In the genomic region with DNA sequence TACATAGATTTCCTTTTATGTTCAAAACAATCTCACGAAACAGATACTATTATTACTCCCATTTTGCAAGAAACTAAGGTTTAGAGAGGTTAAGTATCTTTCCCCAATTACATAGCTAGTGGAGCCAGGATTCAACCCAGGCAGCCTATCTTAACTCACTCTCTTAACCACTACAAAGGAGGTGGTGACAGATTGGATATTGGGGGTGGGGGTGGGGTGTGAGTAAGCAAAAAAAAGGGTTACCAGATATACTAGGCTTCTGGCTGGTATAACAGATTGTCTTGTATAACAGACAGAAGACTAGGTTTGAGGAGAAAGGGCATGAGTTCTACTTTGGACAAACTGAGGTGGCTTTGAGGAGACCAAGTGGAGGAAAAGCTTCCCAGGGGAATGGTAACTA, we compare ENCODE assay signal across 12 cellular contexts. TPM values are rescaled to one million over a fixed set of nuclear protein-coding genes. Genes with fewer than 3 reads are reported as not detected.
A peak's percentile ranks its signal among the peaks of the same experiment; 100 is the strongest.
DNase-seq lines count a peak whose midpoint lies in the region; ATAC-seq, FAIRE-seq and TF ChIP-seq lines count a peak whose summit lies in the region.
"Had no signal": no experiment of that assay in that cellular context is flagged by ENCODE, and none has a peak within 500 bp of the region (broad histone marks: within the 10 kb centered on the region; RNA-seq: fewer than 3 reads in every experiment).

No MANE protein-coding gene starts in this region.

- H3K9ac ChIP-seq in SK-N-MC (ENCODE audit: insufficient read length) (no peak overlapping the region), endodermal cell (ENCODE audit: extremely low read depth, low read length, poor library complexity, severe bottlenecking) (peak overlapping the region; percentile 11)

- no peak for TF ChIP-seq CTCF in endodermal cell (conservative IDR thresholded peaks at IDR 0.05)

- no peak for FAIRE-seq in HTR-8/SVneo (lab: Jason Lieb, UNC)

- H3K4me3 ChIP-seq in SK-N-MC (no peak overlapping the region), endodermal cell (ENCODE audit: low read length) (peak overlapping the region; percentile 74)
- H3K4me3 ChIP-seq: SJCRH30 had no signal

- H3K27me3 ChIP-seq in endodermal cell (ENCODE audit: control insufficient read depth, insufficient read depth, low read length, poor library complexity, severe bottlenecking) = no peaks in the 10 kb centered on the region
- H3K27me3 ChIP-seq: heart right ventricle, SJCRH30 had no signal

- H3K4me1 ChIP-seq in endodermal cell (ENCODE audit: control insufficient read depth, insufficient read depth, low read length) = peaks cover 15% of the 10 kb centered on the region

- no peak for ATAC-seq in stimulated activated naive B cell treated with anti-CD40 and anti-IgM and Interleukin-4, amounts not matched to agents 10 μg/mL and 1 μg/mL and 100 μg/mL, for 72 hours (replicated peaks)
- ATAC-seq in GM18511 (IDR thresholded peaks at IDR 0.05; ENCODE audit: unreplicated experiment) = no peak
- ATAC-seq: heart right ventricle had no signal

- H3K36me3 ChIP-seq in SK-N-MC (ENCODE audit: insufficient read depth, low read length) = peaks cover 38% of the 10 kb centered on the region
- peaks cover 26% of the 10 kb centered on the region for H3K36me3 ChIP-seq in endodermal cell (ENCODE audit: control insufficient read depth, insufficient read depth, low read length)

- H3K27me3 Mint-ChIP-seq in activated naive CD4-positive, alpha-beta T cell treated with anti-CD3 and anti-CD28 coated beads, Interleukin-2, amount 10 ng/mL, durations not matched to agents 7 days and 5 days = peaks cover 8% of the 10 kb centered on the region
- no peaks in the 10 kb centered on the region for H3K27me3 Mint-ChIP-seq in endodermal cell (ENCODE audit: insufficient read depth)
- H3K27me3 Mint-ChIP-seq in stimulated activated naive B cell treated with anti-CD40 and anti-IgM and Interleukin-4, amounts not matched to agents 10 μg/mL and 1 μg/mL and 100 μg/mL, for 72 hours = no peaks in the 10 kb centered on the region

- DNase-seq in activated naive CD4-positive, alpha-beta T cell treated with anti-CD3 and anti-CD28 coated beads, Interleukin-2, amount 10 ng/mL, durations not matched to agents 7 days and 5 days = no peak
- no peak for DNase-seq in activated naive CD4-positive, alpha-beta T cell treated with anti-CD3 and anti-CD28 coated beads, Interleukin-2, amount 50 U/mL, for 16 hours
- DNase-seq in SK-N-MC (ENCODE audit: low read depth, low spot score) = no peak
- no peak for DNase-seq in endodermal cell
- DNase-seq in stimulated activated naive B cell treated with anti-CD40 and anti-IgM and Interleukin-4, amounts not matched to agents 10 μg/mL and 1 μg/mL and 100 μg/mL, for 72 hours = no peak
- no peak for DNase-seq in NCI-H2029 (lab: John Stamatoyannopoulos, UW)
- no peak for DNase-seq in HTR-8/SVneo (ENCODE audit: insufficient read length, low spot score)
- DNase-seq: C1 segment of cervical spinal cord; heart right ventricle; SJCRH30; stimulated activated CD4-positive, alpha-beta T cell treated with anti-CD3 and anti-CD28 coated beads, Interleukin-12 subunit alpha, Interleukin-12 subunit beta, amount 100 ng/mL, for 4 hours had no signal

- WGBS in endodermal cell (ENCODE audit: insufficient coverage in 1 of 2, insufficient read length in 1 of 2), 2 experiments = 94% methylated on average over 1 of the region's 1 CpG; no CpG with 5 or more reads in 1 of the 2 experiments

- H3K36me3 Mint-ChIP-seq in activated naive CD4-positive, alpha-beta T cell treated with anti-CD3 and anti-CD28 coated beads, Interleukin-2, amount 10 ng/mL, durations not matched to agents 7 days and 5 days = peaks cover 28% of the 10 kb centered on the region
- peaks cover 22% of the 10 kb centered on the region for H3K36me3 Mint-ChIP-seq in endodermal cell (ENCODE audit: low read depth)
- H3K36me3 Mint-ChIP-seq in stimulated activated naive B cell treated with anti-CD40 and anti-IgM and Interleukin-4, amounts not matched to agents 10 μg/mL and 1 μg/mL and 100 μg/mL, for 72 hours = peaks cover 23 to 31% of the 10 kb centered on the region in 2 donors

- no peak overlapping the region for H3K27ac Mint-ChIP-seq in activated naive CD4-positive, alpha-beta T cell treated with anti-CD3 and anti-CD28 coated beads, Interleukin-2, amount 10 ng/mL, durations not matched to agents 7 days and 5 days
- H3K27ac Mint-ChIP-seq in endodermal cell = no peak overlapping the region
- no peak overlapping the region for H3K27ac Mint-ChIP-seq in stimulated activated naive B cell treated with anti-CD40 and anti-IgM and Interleukin-4, amounts not matched to agents 10 μg/mL and 1 μg/mL and 100 μg/mL, for 72 hours

- peaks cover 68% of the 10 kb centered on the region for H3K4me1 Mint-ChIP-seq in activated naive CD4-positive, alpha-beta T cell treated with anti-CD3 and anti-CD28 coated beads, Interleukin-2, amount 10 ng/mL, durations not matched to agents 7 days and 5 days
- peaks cover 47% of the 10 kb centered on the region for H3K4me1 Mint-ChIP-seq in endodermal cell
- H3K4me1 Mint-ChIP-seq in stimulated activated naive B cell treated with anti-CD40 and anti-IgM and Interleukin-4, amounts not matched to agents 10 μg/mL and 1 μg/mL and 100 μg/mL, for 72 hours = peaks cover 42 to 80% of the 10 kb centered on the region in 2 donors

- peak overlapping the region; percentile 81 for H3K4me3 Mint-ChIP-seq in activated naive CD4-positive, alpha-beta T cell treated with anti-CD3 and anti-CD28 coated beads, Interleukin-2, amount 10 ng/mL, durations not matched to agents 7 days and 5 days
- H3K4me3 Mint-ChIP-seq in endodermal cell = peak overlapping the region; percentile 81
- H3K4me3 Mint-ChIP-seq in stimulated activated naive B cell treated with anti-CD40 and anti-IgM and Interleukin-4, amounts not matched to agents 10 μg/mL and 1 μg/mL and 100 μg/mL, for 72 hours = peak overlapping the region; percentile 82 to 86

- H3K9me3 ChIP-seq in SK-N-MC (ENCODE audit: low read depth, low read length) (no peaks in the 10 kb centered on the region), endodermal cell (ENCODE audit: control insufficient read depth, low read length) (no peaks in the 10 kb centered on the region)
- H3K9me3 ChIP-seq: heart right ventricle, SJCRH30 had no signal

- no peaks in the 10 kb centered on the region for H3K9me3 Mint-ChIP-seq in activated naive CD4-positive, alpha-beta T cell treated with anti-CD3 and anti-CD28 coated beads, Interleukin-2, amount 10 ng/mL, durations not matched to agents 7 days and 5 days
- H3K9me3 Mint-ChIP-seq in endodermal cell = no peaks in the 10 kb centered on the region
- H3K9me3 Mint-ChIP-seq in stimulated activated naive B cell treated with anti-CD40 and anti-IgM and Interleukin-4, amounts not matched to agents 10 μg/mL and 1 μg/mL and 100 μg/mL, for 72 hours = no peaks in the 10 kb centered on the region

- H3K27ac ChIP-seq in SK-N-MC = peak overlapping the region; percentile 26; the same call in 1 of the 2 replicates
- H3K27ac ChIP-seq in endodermal cell (ENCODE audit: low read depth, low read length) = no peak overlapping the region
- H3K27ac ChIP-seq: SJCRH30 had no signal

- CTCF ChIA-PET in activated naive CD4-positive, alpha-beta T cell treated with anti-CD3 and anti-CD28 coated beads, Interleukin-2, amount 10 ng/mL, durations not matched to agents 7 days and 5 days (lab: Charles Lee) = interaction anchor here (1.2 to 1.7 kb wide), 2 partner anchors 10 to 44 kb away, joined by 3 to 4 read pairs; no protein-coding TSS in a partner anchor

RNA-seq across cellular contexts. Expression of gene GMFB, which starts 2.1 kb away (rescaled TPM):
- 10 to 100 TPM; 86.2 to 96.5 TPM for total RNA-seq in endodermal cell
- 75.0 TPM for polyA plus RNA-seq in endodermal cell (2013, experiment 1 of 2)
- 72.1 TPM for polyA plus RNA-seq in endodermal cell (2013, experiment 2 of 2)

RNA-seq across cellular contexts. Expression of gene CGRRF1, which starts 23.0 kb away (rescaled TPM):
- 10 to 100 TPM; 17.8 to 19.3 TPM for total RNA-seq in endodermal cell
- 23.1 TPM for polyA plus RNA-seq in endodermal cell (2013, experiment 1 of 2)
- polyA plus RNA-seq in endodermal cell (2013, experiment 2 of 2) = 26.7 TPM

RNA-seq across cellular contexts. Expression of gene CNIH1, which starts 45.5 kb away (rescaled TPM):
- total RNA-seq in endodermal cell = 10 to 100 TPM; 77.9 to 82.7 TPM
- polyA plus RNA-seq in endodermal cell (2013, experiment 1 of 2) = 146 TPM
- 128 TPM for polyA plus RNA-seq in endodermal cell (2013, experiment 2 of 2)
